Comparison of ENCODE assay signal across 8 cellular contexts in the genomic region with DNA sequence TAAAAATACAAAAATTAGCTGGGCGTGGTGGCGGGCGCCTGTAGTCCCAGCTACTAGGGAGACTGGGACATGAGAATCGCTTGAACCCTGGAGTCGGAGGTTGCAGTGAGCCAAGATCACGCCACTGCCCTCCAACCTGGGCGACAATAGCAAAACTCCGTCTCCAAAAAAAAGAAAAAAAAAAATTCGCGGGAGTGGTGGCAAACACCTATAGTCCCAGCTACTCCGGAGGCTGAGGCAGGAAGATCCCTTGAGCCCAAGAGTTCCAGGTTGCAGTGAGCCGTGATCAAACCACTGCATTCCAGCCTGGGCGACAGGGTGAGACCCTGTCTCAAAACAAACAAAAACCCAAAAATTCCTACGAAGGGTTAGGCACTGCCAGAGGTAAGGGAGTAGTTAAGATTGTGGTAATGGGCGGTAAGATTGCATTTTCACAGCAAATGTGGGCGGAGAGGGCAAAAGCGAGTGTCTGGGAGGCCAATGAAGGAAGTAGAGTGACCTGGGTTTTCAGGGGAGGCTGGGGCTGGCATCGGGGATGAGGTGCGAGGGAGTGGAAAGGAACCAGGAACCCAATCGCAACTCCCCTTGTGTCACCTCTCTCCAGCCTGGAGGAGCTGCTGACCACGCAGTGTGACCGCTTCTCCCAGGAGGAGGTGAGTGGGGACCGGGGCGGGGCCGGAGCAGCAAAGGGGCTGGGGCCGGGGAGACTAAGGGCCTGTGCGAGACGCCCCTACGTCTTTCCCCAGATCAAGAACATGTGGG. TPM values are rescaled to one million over a fixed set of nuclear protein-coding genes. Genes with fewer than 3 reads are reported as not detected.
DNase-seq lines count a peak whose midpoint lies in the region; ATAC-seq, FAIRE-seq and TF ChIP-seq lines count a peak whose summit lies in the region.

No MANE protein-coding gene starts in this region.

- H3K4ac ChIP-seq in trophoblast cell (ENCODE audit: low read depth, low read length): peak overlapping the region; percentile 85

- peak overlapping the region; percentile 92 for H3K14ac ChIP-seq in trophoblast cell (ENCODE audit: low read length)

- H3K9me1 ChIP-seq in endothelial cell of umbilical vein (replicated peaks; ENCODE audit: control insufficient read depth, extremely low read depth, insufficient read depth, low read length): no peaks in the 10 kb centered on the region

- dilution Hi-C loops in endothelial cell of umbilical vein (cut with MboI; ENCODE audit: extremely low pct_ligation_motif_present, low sequenced_read_pairs): no loop called here

- POLR2A ChIA-PET in OCI-LY7 (lab: Charles Lee) (interaction anchor here (0.7 to 1.1 kb wide), 2 partner anchors 20 to 35 kb away, joined by 3 to 5 read pairs; no protein-coding TSS in a partner anchor), endothelial cell of umbilical vein (lab: Charles Lee) (interaction anchor here (1.5 kb wide), 1 partner anchor 23 kb away, joined by 4 read pairs; no protein-coding TSS in a partner anchor)

- FAIRE-seq in endothelial cell of umbilical vein (lab: Jason Lieb, UNC): peak; percentile 69

- H3K4me1 ChIP-seq in OCI-LY7 (ENCODE audit: insufficient read depth, low read length, poor library complexity, severe bottlenecking): peaks cover 52% of the 10 kb centered on the region
- peaks cover 12% of the 10 kb centered on the region for H3K4me1 ChIP-seq in endothelial cell of umbilical vein (ENCODE audit: control insufficient read depth, extremely low read depth, insufficient read depth, low read length)
- peaks cover 24 to 29% of the 10 kb centered on the region in 2 experiments for H3K4me1 ChIP-seq in trophoblast cell (ENCODE audit: control insufficient read depth in 1 of 2, insufficient read depth in 2 of 2, low read length in 2 of 2)

- BruUV-seq in OCI-LY7 (replicated peaks; lab: Mats Ljungman, UMichigan): no TSS peak
- BruUV-seq in endothelial cell of umbilical vein (replicated peaks; lab: Mats Ljungman, UMichigan): no TSS peak

- H3K27ac ChIP-seq in OCI-LY7 (ENCODE audit: low read depth, low read length, poor library complexity, severe bottlenecking) (peak overlapping the region; percentile 97), endothelial cell of umbilical vein (ENCODE audit: insufficient read depth, low read depth, low read length) (peak overlapping the region; percentile 98), trophoblast cell (ENCODE audit: low read depth, low read length) (peak overlapping the region; percentile 99)

- H3K79me1 ChIP-seq in trophoblast cell (ENCODE audit: low read length): peaks cover 18% of the 10 kb centered on the region

- no CpG with 5 or more reads among the region's 29 CpGs for WGBS in trophoblast cell (ENCODE audit: extremely low coverage, insufficient coverage, insufficient read length)

- H3K4me2 ChIP-seq in OCI-LY7 (ENCODE audit: low read length) (peak overlapping the region; percentile 100), endothelial cell of umbilical vein (ENCODE audit: insufficient read depth, low read length) (peak overlapping the region; percentile 83), trophoblast cell (ENCODE audit: low read length) (peak overlapping the region; percentile 75)

- peak overlapping the region; percentile 89 for H2AK5ac ChIP-seq in trophoblast cell (ENCODE audit: low read length)

- H3K79me2 ChIP-seq in OCI-LY7 (ENCODE audit: insufficient read depth, low read depth, low read length) (peaks cover 31% of the 10 kb centered on the region; the same call in 1 of the 2 replicates), endothelial cell of umbilical vein (ENCODE audit: control insufficient read depth, insufficient read depth, low read length) (no peaks in the 10 kb centered on the region), trophoblast cell (ENCODE audit: control insufficient read depth, insufficient read depth, low read length, poor library complexity) (peaks cover 12% of the 10 kb centered on the region)

- no peak overlapping the region for H3K23ac ChIP-seq in trophoblast cell (ENCODE audit: low read length)

- peak overlapping the region; percentile 95 for H4K12ac ChIP-seq in trophoblast cell (ENCODE audit: low read depth, low read length)

- H2BK5ac ChIP-seq in trophoblast cell (ENCODE audit: low read depth, low read length, poor library complexity): peak overlapping the region; percentile 80

- no peak overlapping the region; the same call in 1 of the 2 replicates for H2AFZ ChIP-seq in OCI-LY7 (ENCODE audit: low read length)
- peak overlapping the region; percentile 61 for H2AFZ ChIP-seq in endothelial cell of umbilical vein (ENCODE audit: low read depth, low read length)
- H2AFZ ChIP-seq in trophoblast cell (ENCODE audit: insufficient read depth, low read length, poor library complexity): peak overlapping the region; percentile 77

- CTCF ChIA-PET in OCI-LY7 (lab: Charles Lee; ENCODE audit: unreplicated experiment): interaction anchor here (0.6 kb wide), 1 partner anchor 248 kb away, joined by 5 read pairs; no protein-coding TSS in a partner anchor
- CTCF ChIA-PET in endothelial cell of umbilical vein (lab: Charles Lee): interaction anchor here (1.5 to 2.0 kb wide), 5 partner anchors 16 to 40 kb away, joined by 4 to 11 read pairs (median 6); a partner anchor contains a TSS

- H3K9me2 ChIP-seq in OCI-LY7 (ENCODE audit: insufficient read depth, low read length): no peaks in the 10 kb centered on the region

- no peaks in the 10 kb centered on the region for H4K20me1 ChIP-seq in OCI-LY7 (ENCODE audit: insufficient read depth, low read length)
- no peaks in the 10 kb centered on the region for H4K20me1 ChIP-seq in endothelial cell of umbilical vein (replicated peaks; ENCODE audit: control insufficient read depth, extremely low read depth, insufficient read depth, low read length)

- intact Hi-C loops in OCI-LY7 (cut with micrococcal nuclease; ENCODE audit: unreplicated experiment): loop anchor here (10.0 kb wide), 1 partner anchor 382 kb away; a partner anchor contains a TSS
- intact Hi-C loops in endothelial cell of umbilical vein (cut with micrococcal nuclease): no loop called here

- peak overlapping the region; percentile 95 for H3K18ac ChIP-seq in trophoblast cell (ENCODE audit: low read length)

- TF ChIP-seq CTCF in GM12875 (IDR thresholded peaks at IDR 0.05; ENCODE audit: borderline replicate concordance, insufficient read depth, low read depth, low read length) (no peak), OCI-LY7 (conservative IDR thresholded peaks at IDR 0.05; ENCODE audit: low read length) (no peak), endothelial cell of umbilical vein (IDR thresholded peaks at IDR 0.05; ENCODE audit: extremely low read depth in 1 of 2, insufficient read depth in 1 of 2, low read depth in 1 of 2, low read length in 2 of 2) (no peak)

- ATAC-seq in GM18517 (IDR thresholded peaks at IDR 0.05; ENCODE audit: unreplicated experiment): no peak

- DNase-seq in OCI-LY7 (ENCODE audit: low spot score) (no peak), endothelial cell of umbilical vein (ENCODE audit: low read depth, low spot score) (no peak), trophoblast cell (peak in 1 of 2 donors; percentile 47), activated gamma-delta T cell treated with Interleukin-2 at 50 U/mL for 16 hours (no peak), globus pallidus (ENCODE audit: low spot score) (no peak), NCI-H510A (lab: John Stamatoyannopoulos, UW) (no peak)

- no peak for TF ChIP-seq POLR2A in endothelial cell of umbilical vein (IDR thresholded peaks at IDR 0.05; ENCODE audit: low read depth, low read length)

- H2BK120ac ChIP-seq in trophoblast cell (ENCODE audit: insufficient read depth, low read length, poor library complexity): peak overlapping the region; percentile 92

- H2BK12ac ChIP-seq in trophoblast cell (ENCODE audit: low read length): peak overlapping the region; percentile 73

- no peaks in the 10 kb centered on the region for H3K9me3 ChIP-seq in OCI-LY7 (ENCODE audit: low read length)
- no peaks in the 10 kb centered on the region for H3K9me3 ChIP-seq in endothelial cell of umbilical vein (replicated peaks; ENCODE audit: control insufficient read depth, insufficient read depth, low read length)
- no peaks in the 10 kb centered on the region for H3K9me3 ChIP-seq in trophoblast cell (ENCODE audit: insufficient read depth, low read depth, low read length)

- H3K4me3 ChIP-seq in GM12875 (ENCODE audit: low read depth, low read length): peak overlapping the region; percentile 23
- H3K4me3 ChIP-seq in OCI-LY7 (ENCODE audit: low read depth, low read length, poor library complexity, severe bottlenecking): peak overlapping the region; percentile 74
- H3K4me3 ChIP-seq in endothelial cell of umbilical vein (replicated peaks in 1 of 3; ENCODE audit: insufficient read depth in 1 of 3, low read depth in 1 of 3, low read length in 3 of 3): peak overlapping the region in 2 of 3 experiments; percentile 49
- H3K4me3 ChIP-seq in trophoblast cell (ENCODE audit: low read depth, low read length): no peak overlapping the region

- peak overlapping the region; percentile 96 for H4K8ac ChIP-seq in trophoblast cell (ENCODE audit: low read depth, low read length)

- peak overlapping the region; percentile 96 for H4K91ac ChIP-seq in trophoblast cell (ENCODE audit: low read depth, low read length)

- H3K36me3 ChIP-seq in OCI-LY7 (ENCODE audit: insufficient read depth, low read length): peaks cover 21% of the 10 kb centered on the region
- no peaks in the 10 kb centered on the region for H3K36me3 ChIP-seq in endothelial cell of umbilical vein (ENCODE audit: control insufficient read depth in 2 of 2, extremely low read depth in 1 of 2, insufficient read depth in 2 of 2, low read length in 2 of 2)
- peaks cover 0 to 3% of the 10 kb centered on the region in 2 experiments for H3K36me3 ChIP-seq in trophoblast cell (ENCODE audit: control insufficient read depth in 1 of 2, insufficient read depth in 2 of 2, low read length in 2 of 2)

- peak overlapping the region; percentile 92 for H3K9ac ChIP-seq in endothelial cell of umbilical vein (replicated peaks; ENCODE audit: extremely low read depth, insufficient read depth, low read length)
- H3K9ac ChIP-seq in trophoblast cell (ENCODE audit: low read length): peak overlapping the region; percentile 37

- H3K27me3 ChIP-seq in endothelial cell of umbilical vein (ENCODE audit: control insufficient read depth in 2 of 2, insufficient read depth in 2 of 2, low read length in 2 of 2) (no peaks in the 10 kb centered on the region), trophoblast cell (ENCODE audit: insufficient read depth, low read length) (no peaks in the 10 kb centered on the region)

RNA-seq across cellular contexts. Expression of a gene that starts 2.6 kb away (rescaled TPM):
- total RNA-seq in OCI-LY7 (2014; rRNA removed; shearing (Covaris generic)): 3.2 and 3.3 TPM in 2 replicates
- total RNA-seq in OCI-LY7 (2022): 1.7 and 3.9 TPM in 2 replicates
- total RNA-seq in endothelial cell of umbilical vein: 1.3 TPM in 1 of 2 replicates, not detected in the other
- polyA plus RNA-seq in endothelial cell of umbilical vein: not detected in 2 replicates
- not detected in 2 replicates for polyA plus RNA-seq in endothelial cell of umbilical vein (2011; cell fraction: cytosol; rRNA removed)
- not detected in 2 replicates for polyA plus RNA-seq in endothelial cell of umbilical vein (2011; cell fraction: nucleus; rRNA removed)
- not detected in 2 replicates for polyA plus RNA-seq in endothelial cell of umbilical vein (2012)
- not detected in 2 replicates for polyA minus RNA-seq in endothelial cell of umbilical vein
- polyA minus RNA-seq in endothelial cell of umbilical vein (2011; cell fraction: cytosol; rRNA and poly(A)+ RNA removed): not detected
- not detected in 2 replicates for polyA minus RNA-seq in endothelial cell of umbilical vein (2011; cell fraction: nucleus; rRNA and poly(A)+ RNA removed)
- 4.0 and 5.0 TPM in 2 replicates for polyA plus RNA-seq in trophoblast cell (2013)

RNA-seq across cellular contexts. Expression of a gene that starts 5.1 kb away (rescaled TPM):
- 126 and 133 TPM in 2 replicates for total RNA-seq in OCI-LY7 (2014; rRNA removed; shearing (Covaris generic))
- 171 and 181 TPM in 2 replicates for total RNA-seq in OCI-LY7 (2022)
- 0.75 and 1.2 TPM in 2 replicates for total RNA-seq in endothelial cell of umbilical vein
- polyA plus RNA-seq in endothelial cell of umbilical vein: 0.06 and 0.07 TPM in 2 replicates
- polyA plus RNA-seq in endothelial cell of umbilical vein (2011; cell fraction: cytosol; rRNA removed): 0.08 and 0.12 TPM in 2 replicates
- polyA plus RNA-seq in endothelial cell of umbilical vein (2011; cell fraction: nucleus; rRNA removed): 0.24 and 0.64 TPM in 2 replicates
- 0.50 and 0.55 TPM in 2 replicates for polyA plus RNA-seq in endothelial cell of umbilical vein (2012)
- 0.19 and 0.39 TPM in 2 replicates for polyA minus RNA-seq in endothelial cell of umbilical vein
- polyA minus RNA-seq in endothelial cell of umbilical vein (2011; cell fraction: cytosol; rRNA and poly(A)+ RNA removed): not detected
- polyA minus RNA-seq in endothelial cell of umbilical vein (2011; cell fraction: nucleus; rRNA and poly(A)+ RNA removed): 0.77 TPM in 1 of 2 replicates, not detected in the other
- polyA plus RNA-seq in trophoblast cell (2013): 1.3 and 1.5 TPM in 2 replicates

RNA-seq across cellular contexts. Expression of a gene that starts 6.9 kb away (rescaled TPM):
- total RNA-seq in OCI-LY7 (2014; rRNA removed; shearing (Covaris generic)): 38.6 and 44.9 TPM in 2 replicates
- total RNA-seq in OCI-LY7 (2022) (74.8 and 78.6 TPM in 2 replicates), endothelial cell of umbilical vein (57.4 and 63.0 TPM in 2 replicates)
- polyA plus RNA-seq in endothelial cell of umbilical vein: 37.0 and 37.1 TPM in 2 replicates
- 20.6 and 29.2 TPM in 2 replicates for polyA plus RNA-seq in endothelial cell of umbilical vein (2011; cell fraction: cytosol; rRNA removed)
- 37.8 and 42.1 TPM in 2 replicates for polyA plus RNA-seq in endothelial cell of umbilical vein (2011; cell fraction: nucleus; rRNA removed)
- 34.0 and 36.5 TPM in 2 replicates for polyA plus RNA-seq in endothelial cell of umbilical vein (2012)
- 29.9 and 35.0 TPM in 2 replicates for polyA minus RNA-seq in endothelial cell of umbilical vein
- 23.9 TPM for polyA minus RNA-seq in endothelial cell of umbilical vein (2011; cell fraction: cytosol; rRNA and poly(A)+ RNA removed)
- 17.0 and 20.7 TPM in 2 replicates for polyA minus RNA-seq in endothelial cell of umbilical vein (2011; cell fraction: nucleus; rRNA and poly(A)+ RNA removed)
- 29.4 and 29.9 TPM in 2 replicates for polyA plus RNA-seq in trophoblast cell (2013)

RNA-seq across cellular contexts. Expression of a gene that starts 18.0 kb away (rescaled TPM):
- total RNA-seq in OCI-LY7 (2014; rRNA removed; shearing (Covaris generic)): 15.7 and 18.8 TPM in 2 replicates
- total RNA-seq in OCI-LY7 (2022) (16.4 and 17.3 TPM in 2 replicates), endothelial cell of umbilical vein (15.1 and 15.3 TPM in 2 replicates)
- 16.1 TPM in 2 replicates for polyA plus RNA-seq in endothelial cell of umbilical vein
- 9.7 and 11.3 TPM in 2 replicates for polyA plus RNA-seq in endothelial cell of umbilical vein (2011; cell fraction: cytosol; rRNA removed)
- polyA plus RNA-seq in endothelial cell of umbilical vein (2011; cell fraction: nucleus; rRNA removed): 11.7 and 11.8 TPM in 2 replicates
- polyA plus RNA-seq in endothelial cell of umbilical vein (2012): 9.6 and 13.4 TPM in 2 replicates
- polyA minus RNA-seq in endothelial cell of umbilical vein: 12.2 and 17.4 TPM in 2 replicates
- polyA minus RNA-seq in endothelial cell of umbilical vein (2011; cell fraction: cytosol; rRNA and poly(A)+ RNA removed): 6.8 TPM
- polyA minus RNA-seq in endothelial cell of umbilical vein (2011; cell fraction: nucleus; rRNA and poly(A)+ RNA removed): 6.3 and 11.1 TPM in 2 replicates
- 11.6 and 12.1 TPM in 2 replicates for polyA plus RNA-seq in trophoblast cell (2013)

RNA-seq across cellular contexts. Expression of a gene that starts 22.1 kb away (rescaled TPM):
- total RNA-seq in OCI-LY7 (2014; rRNA removed; shearing (Covaris generic)): 69.2 and 94.7 TPM in 2 replicates
- total RNA-seq in OCI-LY7 (2022) (87.8 and 111 TPM in 2 replicates), endothelial cell of umbilical vein (75.7 and 76.4 TPM in 2 replicates)
- 35.3 and 47.2 TPM in 2 replicates for polyA plus RNA-seq in endothelial cell of umbilical vein
- 48.0 and 56.1 TPM in 2 replicates for polyA plus RNA-seq in endothelial cell of umbilical vein (2011; cell fraction: cytosol; rRNA removed)
- 130 and 138 TPM in 2 replicates for polyA plus RNA-seq in endothelial cell of umbilical vein (2011; cell fraction: nucleus; rRNA removed)
- polyA plus RNA-seq in endothelial cell of umbilical vein (2012): 52.5 and 59.5 TPM in 2 replicates
- polyA minus RNA-seq in endothelial cell of umbilical vein: 33.7 and 38.6 TPM in 2 replicates
- 11.7 TPM for polyA minus RNA-seq in endothelial cell of umbilical vein (2011; cell fraction: cytosol; rRNA and poly(A)+ RNA removed)
- 24.5 and 26.9 TPM in 2 replicates for polyA minus RNA-seq in endothelial cell of umbilical vein (2011; cell fraction: nucleus; rRNA and poly(A)+ RNA removed)
- polyA plus RNA-seq in trophoblast cell (2013): 35.5 and 38.3 TPM in 2 replicates

Comparison
In these comparisons a context has a peak if more than half of its experiments do, and no peak if none do; other contexts are left out.
1. RNA of a gene that starts 5.1 kb away (total RNA-seq): 126 to 181 TPM in OCI-LY7; 0.75 to 1.2 TPM in endothelial cell of umbilical vein; every median in the first group is over 10 times any median in the second.
2. Peak in every context shown above with its lines, with median percentiles within 50 percentile points of each other: H3K27ac ChIP-seq and H3K4me2 ChIP-seq.